ENCODE assay signal across 16 cellular contexts in the genomic region with DNA sequence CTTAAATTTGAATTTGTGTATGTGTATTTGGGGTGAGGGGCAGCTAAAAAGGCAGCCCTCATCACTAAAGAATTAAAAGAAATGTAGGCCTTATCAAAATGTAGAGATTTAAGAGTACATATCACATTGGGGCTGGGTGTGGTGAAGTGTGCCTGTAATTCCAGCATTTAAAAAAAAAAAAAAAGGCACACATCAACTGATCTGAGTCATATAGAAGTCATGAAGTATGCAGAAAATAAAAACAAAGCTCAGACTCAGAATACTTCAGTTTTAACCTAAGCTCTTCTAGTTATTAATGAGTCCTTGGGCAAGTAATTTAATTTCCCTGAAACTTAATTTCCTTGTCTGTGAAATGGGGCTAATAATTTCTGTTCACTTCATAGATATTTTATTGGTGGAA. TPM values are rescaled to one million over a fixed set of nuclear protein-coding genes. Genes with fewer than 3 reads are reported as not detected.
DNase-seq lines count a peak whose midpoint lies in the region; ATAC-seq and TF ChIP-seq lines count a peak whose summit lies in the region.
"Had no signal": no experiment of that assay in that cellular context is flagged by ENCODE, and none has a peak within 500 bp of the region (broad histone marks: within the 10 kb centered on the region; RNA-seq: fewer than 3 reads in every experiment).

No MANE protein-coding gene starts in this region.

- H2BK15ac ChIP-seq in IMR-90 (ENCODE audit: low read depth, low read length), result peak overlapping the region; percentile 30; the same call in 1 of the 3 replicates

- DNase-seq in AG10803 (ENCODE audit: low read depth) (peak; percentile 54), IMR-90 (peak; percentile 64), brain microvascular endothelial cell (no peak), iris pigment epithelial cell (ENCODE audit: low read depth) (peak; percentile 49), left lobe of liver (ENCODE audit: low spot score) (no peak), spleen (no peak)
- DNase-seq in activated CD4-positive, alpha-beta memory T cell treated with anti-CD3 and anti-CD28 coated beads, Interleukin-2, amount 10 ng/mL, durations not matched to agents 7 days and 5 days, result no peak
- DNase-seq: activated CD4-positive, CD25-positive, alpha-beta regulatory T cell; activated T-cell treated with anti-CD3 and anti-CD28 coated beads for 4 hours; adrenal gland; NCI-H187 treated with DMSO at 0.1 percent for 48 hours; NCI-H524 treated with DMSO at 0.1 percent for 48 hours had no signal

- no peak overlapping the region for H3K4me3 Mint-ChIP-seq in activated CD4-positive, alpha-beta memory T cell treated with anti-CD3 and anti-CD28 coated beads, Interleukin-2, amount 10 ng/mL, durations not matched to agents 7 days and 5 days
- H3K4me3 Mint-ChIP-seq: T-helper 1 cell treated with Interleukin-12 subunit alpha and Interleukin-12 subunit beta and Interleukin-4 antibody, amounts not matched to agents 30 μg/mL and 1 μg/mL, for 36 hours had no signal

- peak overlapping the region in 1 of 2 experiments; percentile 71; a peak in 3 of 4 replicates for H4K8ac ChIP-seq in IMR-90 (ENCODE audit: low read depth in 2 of 2, low read length in 2 of 2)

- POLR2A ChIA-PET in IMR-90 (lab: Charles Lee; ENCODE audit: unreplicated experiment), result interaction anchor here (0.7 kb wide), 1 partner anchor 88 kb away, joined by 7 read pairs; no protein-coding TSS in a partner anchor
- POLR2A ChIA-PET in activated CD4-positive, alpha-beta memory T cell treated with anti-CD3 and anti-CD28 coated beads, Interleukin-2, amount 10 ng/mL, durations not matched to agents 7 days and 5 days (lab: Charles Lee), result interaction anchor here (0.6 to 0.9 kb wide), 2 partner anchors 16 to 138 kb away, joined by 3 read pairs; no protein-coding TSS in a partner anchor

- H3K4me2 ChIP-seq in IMR-90 (ENCODE audit: low read depth, low read length), result no peak overlapping the region
- H3K4me2 ChIP-seq: smooth muscle cell had no signal

- peaks cover 13% of the 10 kb centered on the region for H3K36me3 ChIP-seq in IMR-90 (ENCODE audit: control insufficient read depth, insufficient read depth, low read length)
- H3K36me3 ChIP-seq in brain microvascular endothelial cell (replicated peaks), result peaks cover 4% of the 10 kb centered on the region
- H3K36me3 ChIP-seq in spleen, result peaks cover 0 to 81% (median 33%) of the 10 kb centered on the region in 6 donors

- BruUV-seq in IMR-90 (replicated peaks; lab: Mats Ljungman, UMichigan), result no TSS peak

- peak overlapping the region; percentile 47; the same call in 1 of the 2 replicates for H3K14ac ChIP-seq in IMR-90 (replicated peaks; ENCODE audit: low read depth, low read length)

- ATAC-seq in IMR-90 (ENCODE audit: low read depth) (peak; percentile 84), left lobe of liver (no peak), HG03280 (IDR thresholded peaks at IDR 0.05; ENCODE audit: unreplicated experiment) (no peak)
- ATAC-seq: Panc1 had no signal

- no peak overlapping the region for H3K4me3 ChIP-seq in AG10803 (ENCODE audit: low read length)
- H3K4me3 ChIP-seq in IMR-90 (ENCODE audit: insufficient read depth, low read depth, low read length), result no peak overlapping the region
- no peak overlapping the region for H3K4me3 ChIP-seq in brain microvascular endothelial cell (ENCODE audit: low read depth, low read length)
- no peak overlapping the region for H3K4me3 ChIP-seq in spleen
- H3K4me3 ChIP-seq: adrenal gland, smooth muscle cell had no signal

- H2AFZ ChIP-seq in IMR-90 (replicated peaks; ENCODE audit: low read length, poor library complexity), result no peak overlapping the region

- H3K4me1 ChIP-seq in IMR-90 (ENCODE audit: control insufficient read depth, insufficient read depth, low read length), result peaks cover 17% of the 10 kb centered on the region
- peaks cover 0 to 19% (median 3%) of the 10 kb centered on the region in 6 donors for H3K4me1 ChIP-seq in spleen
- H3K4me1 ChIP-seq: adrenal gland had no signal

- H2BK20ac ChIP-seq in IMR-90 (ENCODE audit: low read depth, low read length), result peak overlapping the region; percentile 95; the same call in 1 of the 2 replicates

- no peak overlapping the region for H3K9ac ChIP-seq in IMR-90 (ENCODE audit: low read depth, low read length)

- peak overlapping the region; percentile 82 for H2BK5ac ChIP-seq in IMR-90 (ENCODE audit: low read depth, low read length, poor library complexity, severe bottlenecking)

- no peak for TF ChIP-seq RAD21 in IMR-90 (IDR thresholded peaks at IDR 0.05; ENCODE audit: low read length)

- no peak overlapping the region for H3K23ac ChIP-seq in IMR-90 (ENCODE audit: low read depth, low read length)

- intact Hi-C loops in IMR-90 (cut with micrococcal nuclease), result no loop called here
- intact Hi-C loops in spleen (cut with DNase I; ENCODE audit: low total_unique reads), result no loop called here

- no peaks in the 10 kb centered on the region for H4K20me1 ChIP-seq in IMR-90 (ENCODE audit: insufficient read depth, low read length)

- 0 out of 2 replicates have a peak overlapping the region, but pooled peaks have one; percentile 79 for H2AK5ac ChIP-seq in IMR-90 (ENCODE audit: low read depth, low read length)

- peak overlapping the region; percentile 44; the same call in 1 of the 2 replicates for H3K4ac ChIP-seq in IMR-90 (ENCODE audit: low read depth, low read length)

- peak overlapping the region; percentile 60; the same call in 1 of the 2 replicates for H4K91ac ChIP-seq in IMR-90 (ENCODE audit: insufficient read depth, low read depth, low read length)

- H3K36me3 Mint-ChIP-seq in activated CD4-positive, alpha-beta memory T cell treated with anti-CD3 and anti-CD28 coated beads, Interleukin-2, amount 10 ng/mL, durations not matched to agents 7 days and 5 days (ENCODE audit: low read depth), result peaks cover 24% of the 10 kb centered on the region

- H3K27ac Mint-ChIP-seq in activated CD4-positive, alpha-beta memory T cell treated with anti-CD3 and anti-CD28 coated beads, Interleukin-2, amount 10 ng/mL, durations not matched to agents 7 days and 5 days, result no peak overlapping the region
- H3K27ac Mint-ChIP-seq: T-helper 1 cell treated with Interleukin-12 subunit alpha and Interleukin-12 subunit beta and Interleukin-4 antibody, amounts not matched to agents 30 μg/mL and 1 μg/mL, for 36 hours had no signal

- no peak for TF ChIP-seq POLR2A in IMR-90 (IDR thresholded peaks at IDR 0.05; ENCODE audit: low read depth, low read length)
- TF ChIP-seq POLR2A in spleen (IDR thresholded peaks at IDR 0.05), result no peak

- H3K9me3 ChIP-seq in IMR-90 (ENCODE audit: control insufficient read depth, insufficient read depth, low read length), result no peaks in the 10 kb centered on the region
- no peaks in the 10 kb centered on the region for H3K9me3 ChIP-seq in spleen
- H3K9me3 ChIP-seq: adrenal gland had no signal

- in situ Hi-C loops in IMR-90 (cut with MboI; ENCODE audit: low sequenced_read_pairs), result no loop called here
- in situ Hi-C loops in brain microvascular endothelial cell (cut with HindIII; ENCODE audit: low pct_ligation_motif_present, low sequenced_read_pairs), result no loop called here

- H3K9me3 Mint-ChIP-seq in activated CD4-positive, alpha-beta memory T cell treated with anti-CD3 and anti-CD28 coated beads, Interleukin-2, amount 10 ng/mL, durations not matched to agents 7 days and 5 days, result no peaks in the 10 kb centered on the region
- H3K9me3 Mint-ChIP-seq: T-helper 1 cell treated with Interleukin-12 subunit alpha and Interleukin-12 subunit beta and Interleukin-4 antibody, amounts not matched to agents 30 μg/mL and 1 μg/mL, for 36 hours had no signal

- peaks cover 13% of the 10 kb centered on the region for H3K9me1 ChIP-seq in IMR-90 (ENCODE audit: insufficient read depth, low read length)

- no peaks in the 10 kb centered on the region for H3K27me3 Mint-ChIP-seq in activated CD4-positive, alpha-beta memory T cell treated with anti-CD3 and anti-CD28 coated beads, Interleukin-2, amount 10 ng/mL, durations not matched to agents 7 days and 5 days

- TF ChIP-seq CTCF in AG10803 (conservative IDR thresholded peaks at IDR 0.05; ENCODE audit: low read length), result no peak
- no peak for TF ChIP-seq CTCF in IMR-90 (conservative IDR thresholded peaks at IDR 0.05; ENCODE audit: low read depth, low read length)
- TF ChIP-seq CTCF in brain microvascular endothelial cell (IDR thresholded peaks at IDR 0.05; ENCODE audit: low read depth, low read length, missing control alignments), result no peak
- TF ChIP-seq CTCF in spleen (IDR thresholded peaks at IDR 0.05 in 8 of 11, conservative IDR thresholded peaks at IDR 0.05 in 3 of 11), result no peak

- H3K79me1 ChIP-seq in IMR-90 (ENCODE audit: low read depth in 1 of 2, low read length in 2 of 2), result no peaks in the 10 kb centered on the region

- dilution Hi-C loops in IMR-90 (cut with HindIII; ENCODE audit: low sequenced_read_pairs, unreplicated experiment), result no loop called here

- H3K27ac ChIP-seq in IMR-90 (ENCODE audit: insufficient read depth, low read length) (no peak overlapping the region), brain microvascular endothelial cell (peak overlapping the region; percentile 29), spleen (no peak overlapping the region)
- H3K27ac ChIP-seq: adrenal gland had no signal

- peak overlapping the region; percentile 22; the same call in 1 of the 2 replicates for H3K18ac ChIP-seq in IMR-90 (ENCODE audit: low read depth, low read length)

- H2AK9ac ChIP-seq in IMR-90 (replicated peaks; ENCODE audit: low read depth, low read length, poor library complexity), result no peak overlapping the region

- H3K56ac ChIP-seq in IMR-90 (ENCODE audit: extremely low read depth, insufficient read depth, low read length), result no peak overlapping the region

- peaks cover 15% of the 10 kb centered on the region for H3K4me1 Mint-ChIP-seq in activated CD4-positive, alpha-beta memory T cell treated with anti-CD3 and anti-CD28 coated beads, Interleukin-2, amount 10 ng/mL, durations not matched to agents 7 days and 5 days

- no peaks in the 10 kb centered on the region for H3K27me3 ChIP-seq in IMR-90 (ENCODE audit: control insufficient read depth, insufficient read depth, low read length)
- H3K27me3 ChIP-seq in brain microvascular endothelial cell (replicated peaks), result no peaks in the 10 kb centered on the region
- H3K27me3 ChIP-seq in spleen (replicated peaks in 1 of 7), result no peaks in the 10 kb centered on the region
- H3K27me3 ChIP-seq: adrenal gland had no signal

- CTCF ChIA-PET in IMR-90 (lab: Yijun Ruan, JAX), result interaction anchor here (0.6 to 1.7 kb wide), 5 partner anchors 12 to 227 kb away, joined by 3 to 9 read pairs (median 4); no protein-coding TSS in a partner anchor
- CTCF ChIA-PET in activated CD4-positive, alpha-beta memory T cell treated with anti-CD3 and anti-CD28 coated beads, Interleukin-2, amount 10 ng/mL, durations not matched to agents 7 days and 5 days (lab: Charles Lee), result interaction anchor here (0.7 kb wide), 1 partner anchor 10 kb away, joined by 5 read pairs; no protein-coding TSS in a partner anchor

- no peak overlapping the region for H4K5ac ChIP-seq in IMR-90 (ENCODE audit: low read depth, low read length)

- H2BK120ac ChIP-seq in IMR-90 (ENCODE audit: low read depth, low read length), result peak overlapping the region; percentile 80

RNA-seq across cellular contexts. Expression of gene SLC24A1, which starts 31.6 kb away (rescaled TPM):
- total RNA-seq in IMR-90 (2012; rRNA removed) (3.6 and 3.9 TPM in 2 replicates), left lobe of liver (5.9 TPM), spleen (10 to 100 TPM in 3 of 7 donors, 1 to 10 TPM in 4; 7.7 to 19.0 (median 8.8) TPM)
- polyA plus RNA-seq in IMR-90 (2012; rRNA removed) (3.8 and 4.9 TPM in 2 replicates), spleen (1 to 10 TPM; 1.7 to 4.1 (median 1.8) TPM)
- polyA plus RNA-seq in IMR-90 (2012; cell fraction: cytosol; rRNA removed), result 2.3 and 4.2 TPM in 2 replicates
- polyA plus RNA-seq in IMR-90 (2012; cell fraction: nucleus; rRNA removed; ENCODE audit: low replicate concordance), result 2.7 and 5.6 TPM in 2 replicates
- 1 to 10 TPM; 5.8 to 9.3 TPM for total RNA-seq in activated CD4-positive, alpha-beta memory T cell treated with anti-CD3 and anti-CD28 coated beads, Interleukin-2, amount 10 ng/mL, durations not matched to agents 7 days and 5 days

RNA-seq across cellular contexts. Expression of gene INTS14, which starts 42.4 kb away (rescaled TPM):
- total RNA-seq in IMR-90 (2012; rRNA removed) (22.9 and 33.9 TPM in 2 replicates), left lobe of liver (14.3 TPM), spleen (10 to 100 TPM; 32.9 to 71.3 (median 44.9) TPM)
- polyA plus RNA-seq in IMR-90 (2012; rRNA removed) (35.8 and 39.5 TPM in 2 replicates), spleen (10 to 100 TPM; 17.2 to 30.9 (median 28.0) TPM)
- 14.9 and 17.2 TPM in 2 replicates for polyA plus RNA-seq in IMR-90 (2012; cell fraction: cytosol; rRNA removed)
- 18.7 and 60.0 TPM in 2 replicates for polyA plus RNA-seq in IMR-90 (2012; cell fraction: nucleus; rRNA removed; ENCODE audit: low replicate concordance)
- total RNA-seq in activated CD4-positive, alpha-beta memory T cell treated with anti-CD3 and anti-CD28 coated beads, Interleukin-2, amount 10 ng/mL, durations not matched to agents 7 days and 5 days, result 10 to 100 TPM; 35.8 to 41.6 TPM

Comparison
In these comparisons a context has a peak if more than half of its experiments do, and no peak if none do; other contexts are left out.
1. DNase-seq: peak in AG10803 (single experiment), IMR-90 (single experiment) and iris pigment epithelial cell (single experiment); none in brain microvascular endothelial cell (single experiment), left lobe of liver (single experiment), spleen (single experiment) and activated CD4-positive, alpha-beta memory T cell treated with anti-CD3 and anti-CD28 coated beads, Interleukin-2, amount 10 ng/mL, durations not matched to agents 7 days and 5 days (single experiment).